ENCODE assay signal across 11 cellular contexts in the genomic region with DNA sequence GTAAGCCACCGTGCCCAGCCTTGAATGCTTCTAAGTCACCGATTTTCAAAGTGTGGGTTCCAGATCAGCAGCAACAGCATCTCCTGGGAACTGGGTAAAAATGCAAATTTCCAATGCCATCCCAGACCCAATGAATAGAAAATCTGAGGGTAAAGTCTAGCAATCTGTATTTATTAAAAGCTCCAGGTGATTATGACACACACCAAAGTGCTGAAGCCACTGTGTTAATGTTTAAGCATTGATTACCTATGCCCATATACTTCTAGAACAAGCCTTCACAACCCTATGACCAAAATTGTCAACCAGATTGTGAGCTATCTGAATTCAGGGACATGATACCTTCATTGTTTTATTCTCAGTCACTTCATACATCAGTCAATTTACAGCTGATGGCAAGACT.
"Had no signal": no experiment of that assay in that cellular context is flagged by ENCODE, and none has a peak within 500 bp of the region (broad histone marks: within the 10 kb centered on the region; RNA-seq: fewer than 3 reads in every experiment).

No MANE protein-coding gene starts in this region.

- ATAC-seq: GM23338, HCT116 had no signal

- H3K36me3 ChIP-seq: HAP-1 had no signal

- H3K4me2 ChIP-seq: GM23338 had no signal

- H3K27ac ChIP-seq: GM23248 had no signal

- H3K9ac ChIP-seq: GM23248 had no signal

- DNase-seq: GM23248, GOT3, H7, H9, HCEC 1CT, HFFc6 had no signal

- H3K9me3 Mint-ChIP-seq: GM23338, H9, HFFc6 had no signal

- H3K4me3 Mint-ChIP-seq: GM23338, H9, HFFc6 had no signal

- H3K27ac Mint-ChIP-seq: GM23338, H9 had no signal

- H3K4me1 Mint-ChIP-seq: GM23338, H9 had no signal

- H3K9me3 ChIP-seq: HAP-1 had no signal

- H3K4me1 ChIP-seq: HAP-1 had no signal

- H3K4me3 ChIP-seq: GM23248, GM23338, HAP-1 had no signal

- H2AFZ ChIP-seq: GM23248, GM23338 had no signal

- FAIRE-seq: H1, H54 had no signal
